Comparison of ENCODE assay signal across 30 cellular contexts in genomic region chr18:31707815-31708214, GRCh38. TPM values are rescaled to one million over a fixed set of nuclear protein-coding genes. Genes with fewer than 3 reads are reported as not detected.
"Had no signal": no experiment of that assay in that cellular context is flagged by ENCODE, and none has a peak within 500 bp of the region (broad histone marks: within the 10 kb centered on the region; RNA-seq: fewer than 3 reads in every experiment).

No MANE protein-coding gene starts in this region.

- H3K27ac Mint-ChIP-seq: stimulated activated effector memory CD8-positive, alpha-beta T cell treated with anti-CD3 and anti-CD28 coated beads, Interleukin-12 subunit alpha, Interleukin-12 subunit beta, amount 100 ng/mL, for 72 hours; stimulated activated memory B cell treated with anti-CD40 and anti-IgM and Interleukin-4, amounts not matched to agents 10 μg/mL and 1 μg/mL and 100 μg/mL, for 72 hours; stimulated activated naive B cell treated with anti-CD40 and anti-IgM and Interleukin-4, amounts not matched to agents 10 μg/mL and 1 μg/mL and 100 μg/mL, for 72 hours; stimulated activated naive CD8-positive, alpha-beta T cell treated with anti-CD3 and anti-CD28 coated beads, Interleukin-15, amount 100 ng/mL, for 72 hours; stimulated activated naive CD8-positive, alpha-beta T cell treated with anti-CD3 and anti-CD28 coated beads, Interleukin-15, Interleukin-2, amounts not matched to agents 100 ng/mL and 50 ng/mL, for 24 hours; type B pancreatic cell had no signal

- H3K9me3 Mint-ChIP-seq: stimulated activated effector memory CD8-positive, alpha-beta T cell treated with anti-CD3 and anti-CD28 coated beads, Interleukin-12 subunit alpha, Interleukin-12 subunit beta, amount 100 ng/mL, for 72 hours; stimulated activated memory B cell treated with anti-CD40 and anti-IgM and Interleukin-4, amounts not matched to agents 10 μg/mL and 1 μg/mL and 100 μg/mL, for 72 hours; stimulated activated naive CD8-positive, alpha-beta T cell treated with anti-CD3 and anti-CD28 coated beads, Interleukin-15, amount 100 ng/mL, for 72 hours; stimulated activated naive CD8-positive, alpha-beta T cell treated with anti-CD3 and anti-CD28 coated beads, Interleukin-15, Interleukin-2, amounts not matched to agents 100 ng/mL and 50 ng/mL, for 24 hours; type B pancreatic cell had no signal

- H3K27me3 ChIP-seq: suprapubic skin, testis, thyroid gland, tibial artery, tibial nerve, transverse colon, upper lobe of left lung, upper lobe of right lung, uterus, vagina had no signal

- H3K36me3 ChIP-seq: suprapubic skin, thoracic aorta, thyroid gland, tibial artery, tibial nerve, transverse colon, upper lobe of left lung, upper lobe of right lung, uterus, vagina had no signal

- H3K4me1 Mint-ChIP-seq: stimulated activated effector memory CD8-positive, alpha-beta T cell treated with anti-CD3 and anti-CD28 coated beads, Interleukin-12 subunit alpha, Interleukin-12 subunit beta, amount 100 ng/mL, for 72 hours; stimulated activated memory B cell treated with anti-CD40 and anti-IgM and Interleukin-4, amounts not matched to agents 10 μg/mL and 1 μg/mL and 100 μg/mL, for 72 hours; stimulated activated naive B cell treated with anti-CD40 and anti-IgM and Interleukin-4, amounts not matched to agents 10 μg/mL and 1 μg/mL and 100 μg/mL, for 72 hours had no signal

- FAIRE-seq: urothelium cell line had no signal

- DNase-seq: stimulated activated CD4-positive, alpha-beta T cell treated with anti-CD3 and anti-CD28 coated beads, Interleukin-2, amount 100 ng/mL, for 24 hours; stimulated activated CD4-positive, alpha-beta T cell treated with anti-CD3 and anti-CD28 coated beads, Interleukin-2, amount 100 ng/mL, for 48 hours; stimulated activated CD4-positive, alpha-beta T cell treated with anti-CD3 and anti-CD28 coated beads, Interleukin-4, amount 100 ng/mL, for 24 hours; stimulated activated CD4-positive, alpha-beta T cell treated with anti-CD3 and anti-CD28 coated beads, Interleukin-4, amount 100 ng/mL, for 4 hours; stimulated activated CD8-positive, alpha-beta memory T cell treated with anti-CD3 and anti-CD28 coated beads, Interleukin-4, amount 100 ng/mL, for 48 hours; stimulated activated naive B cell treated with anti-CD40 and anti-IgM and Interleukin-4, amounts not matched to agents 10 μg/mL and 1 μg/mL and 100 μg/mL, for 72 hours; stimulated activated naive CD4-positive, alpha-beta T cell; stimulated activated naive CD4-positive, alpha-beta T cell treated with Interleukin-2 at 50 U/mL for 16 hours; stimulated activated naive CD8-positive, alpha-beta T cell treated with anti-CD3 and anti-CD28 coated beads, Interleukin-15, amount 100 ng/mL, for 72 hours; stimulated activated naive CD8-positive, alpha-beta T cell treated with anti-CD3 and anti-CD28 coated beads, Interleukin-15, Interleukin-2, amounts not matched to agents 100 U/mL and 50 U/mL, for 24 hours; substantia nigra; testis; thyroid gland; tibial artery; transverse colon; trophoblast cell; upper lobe of left lung; upper lobe of right lung; uterus had no signal

- H3K4me3 ChIP-seq: suprapubic skin, testis, thoracic aorta, thyroid gland, tibial artery, tibial nerve, transverse colon, upper lobe of left lung, upper lobe of right lung, uterus, vagina had no signal

- ATAC-seq: stimulated activated effector memory CD8-positive, alpha-beta T cell treated with anti-CD3 and anti-CD28 coated beads, Interleukin-12 subunit alpha, Interleukin-12 subunit beta, amount 100 ng/mL, for 72 hours; stimulated activated memory B cell treated with anti-CD40 and anti-IgM and Interleukin-4, amounts not matched to agents 10 μg/mL and 1 μg/mL and 100 μg/mL, for 72 hours; stimulated activated naive B cell treated with anti-CD40 and anti-IgM and Interleukin-4, amounts not matched to agents 10 μg/mL and 1 μg/mL and 100 μg/mL, for 72 hours; stimulated activated naive CD8-positive, alpha-beta T cell treated with anti-CD3 and anti-CD28 coated beads, Interleukin-15, amount 100 ng/mL, for 72 hours; stimulated activated naive CD8-positive, alpha-beta T cell treated with anti-CD3 and anti-CD28 coated beads, Interleukin-15, Interleukin-2, amounts not matched to agents 100 U/mL and 50 U/mL, for 24 hours; upper lobe of right lung had no signal

- H3K27ac ChIP-seq: suprapubic skin, testis, thoracic aorta, thyroid gland, tibial artery, tibial nerve, transverse colon, upper lobe of left lung, upper lobe of right lung, uterus, vagina had no signal

- H3K4me1 ChIP-seq: suprapubic skin, testis, thyroid gland, tibial artery, tibial nerve, transverse colon, upper lobe of left lung, upper lobe of right lung, uterus, vagina had no signal

- H3K27me3 Mint-ChIP-seq: stimulated activated memory B cell treated with anti-CD40 and anti-IgM and Interleukin-4, amounts not matched to agents 10 μg/mL and 1 μg/mL and 100 μg/mL, for 72 hours; stimulated activated naive B cell treated with anti-CD40 and anti-IgM and Interleukin-4, amounts not matched to agents 10 μg/mL and 1 μg/mL and 100 μg/mL, for 72 hours; stimulated activated naive CD8-positive, alpha-beta T cell treated with anti-CD3 and anti-CD28 coated beads, Interleukin-15, amount 100 ng/mL, for 72 hours; stimulated activated naive CD8-positive, alpha-beta T cell treated with anti-CD3 and anti-CD28 coated beads, Interleukin-15, Interleukin-2, amounts not matched to agents 100 ng/mL and 50 ng/mL, for 24 hours; type B pancreatic cell had no signal

- H3K4me3 Mint-ChIP-seq: stimulated activated effector memory CD8-positive, alpha-beta T cell treated with anti-CD3 and anti-CD28 coated beads, Interleukin-12 subunit alpha, Interleukin-12 subunit beta, amount 100 ng/mL, for 72 hours; stimulated activated memory B cell treated with anti-CD40 and anti-IgM and Interleukin-4, amounts not matched to agents 10 μg/mL and 1 μg/mL and 100 μg/mL, for 72 hours; stimulated activated naive B cell treated with anti-CD40 and anti-IgM and Interleukin-4, amounts not matched to agents 10 μg/mL and 1 μg/mL and 100 μg/mL, for 72 hours; stimulated activated naive CD8-positive, alpha-beta T cell treated with anti-CD3 and anti-CD28 coated beads, Interleukin-15, amount 100 ng/mL, for 72 hours; stimulated activated naive CD8-positive, alpha-beta T cell treated with anti-CD3 and anti-CD28 coated beads, Interleukin-15, Interleukin-2, amounts not matched to agents 100 ng/mL and 50 ng/mL, for 24 hours; type B pancreatic cell had no signal

- H3K9me3 ChIP-seq: suprapubic skin, testis, thoracic aorta, thyroid gland, tibial artery, tibial nerve, transverse colon, upper lobe of left lung, upper lobe of right lung, uterus, vagina had no signal

- H3K36me3 Mint-ChIP-seq: stimulated activated effector memory CD8-positive, alpha-beta T cell treated with anti-CD3 and anti-CD28 coated beads, Interleukin-12 subunit alpha, Interleukin-12 subunit beta, amount 100 ng/mL, for 72 hours; stimulated activated memory B cell treated with anti-CD40 and anti-IgM and Interleukin-4, amounts not matched to agents 10 μg/mL and 1 μg/mL and 100 μg/mL, for 72 hours; stimulated activated naive B cell treated with anti-CD40 and anti-IgM and Interleukin-4, amounts not matched to agents 10 μg/mL and 1 μg/mL and 100 μg/mL, for 72 hours; type B pancreatic cell had no signal

RNA-seq across cellular contexts. Expression of gene SLC25A52, which starts 52.9 kb away (rescaled TPM):
- total RNA-seq: suprapubic skin, thoracic aorta, tibial nerve, upper lobe of left lung, upper lobe of right lung, uterus, vagina had no signal
- polyA plus RNA-seq: thymus, urinary bladder had no signal
